Comparison of ENCODE assay signal across 10 cellular contexts in the genomic region with DNA sequence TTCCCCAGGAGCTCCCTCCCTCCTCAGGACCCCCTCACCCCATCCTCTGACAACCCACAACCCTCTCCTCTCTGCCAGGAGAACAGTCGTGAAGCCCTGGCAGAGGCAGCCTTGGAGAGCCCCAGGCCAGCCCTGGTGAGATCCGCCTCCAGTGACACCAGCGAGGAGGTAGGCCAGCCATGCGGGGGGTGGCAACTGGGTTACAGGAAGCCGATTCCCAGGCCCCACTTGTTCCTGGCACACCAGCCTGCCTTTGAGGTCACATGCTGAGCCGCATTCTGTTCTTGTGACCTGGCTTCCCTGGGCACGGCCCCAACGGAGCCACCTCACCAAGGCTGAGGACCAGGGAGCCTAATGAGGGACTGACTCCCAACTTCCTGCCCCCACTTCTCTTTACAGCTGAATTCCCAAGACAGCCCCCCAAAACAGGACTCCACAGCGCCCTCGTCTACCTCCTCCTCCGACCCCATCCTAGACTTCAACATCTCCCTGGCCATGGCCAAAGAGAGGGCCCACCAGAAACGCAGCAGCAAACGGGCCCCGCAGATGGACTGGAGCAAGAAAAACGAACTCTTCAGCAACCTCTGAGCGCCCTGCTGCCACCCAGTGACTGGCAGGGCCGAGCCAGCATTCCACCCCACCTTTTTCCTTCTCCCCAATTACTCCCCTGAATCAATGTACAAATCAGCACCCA. TPM values are rescaled to one million over a fixed set of nuclear protein-coding genes. Genes with fewer than 3 reads are reported as not detected.
DNase-seq lines count a peak whose midpoint lies in the region; ATAC-seq and TF ChIP-seq lines count a peak whose summit lies in the region.
"Had no signal": no experiment of that assay in that cellular context is flagged by ENCODE, and none has a peak within 500 bp of the region (broad histone marks: within the 10 kb centered on the region; RNA-seq: fewer than 3 reads in every experiment).

No MANE protein-coding gene starts in this region.

- CTCF ChIA-PET in activated CD4-positive, alpha-beta T cell treated with anti-CD3 and anti-CD28 coated beads for 36 hours (lab: Charles Lee), result interaction anchor here (1.5 kb wide), 1 partner anchor 18 kb away, joined by 4 read pairs; no protein-coding TSS in a partner anchor

- H3K4me1 ChIP-seq in thoracic aorta (ENCODE audit: control insufficient read depth in 1 of 2, low read depth in 2 of 2), result peaks cover 9 to 29% of the 10 kb centered on the region in 2 donors

- no peaks in the 10 kb centered on the region for H3K27me3 ChIP-seq in thoracic aorta (replicated peaks; ENCODE audit: insufficient read depth)

- H3K36me3 Mint-ChIP-seq in activated CD4-positive, alpha-beta T cell treated with anti-CD3 and anti-CD28 coated beads for 36 hours (ENCODE audit: low read depth), result peaks cover 40% of the 10 kb centered on the region
- peaks cover 0 to 19% (median 8%) of the 10 kb centered on the region in 3 donors for H3K36me3 Mint-ChIP-seq in immature natural killer cell

- peaks cover 23% of the 10 kb centered on the region for H3K36me3 ChIP-seq in thoracic aorta

- H3K4me1 Mint-ChIP-seq in activated CD4-positive, alpha-beta T cell treated with anti-CD3 and anti-CD28 coated beads for 36 hours, result peaks cover 8% of the 10 kb centered on the region
- peaks cover 35 to 51% of the 10 kb centered on the region in 2 donors for H3K4me1 Mint-ChIP-seq in immature natural killer cell

- ATAC-seq in activated CD4-positive, alpha-beta T cell treated with anti-CD3 and anti-CD28 coated beads for 36 hours, result no peak
- ATAC-seq in thoracic aorta (ENCODE audit: insufficient number of reproducible peaks, low FRiP score, low read depth), result peak; percentile 60

- no peaks in the 10 kb centered on the region for H3K27me3 Mint-ChIP-seq in activated CD4-positive, alpha-beta T cell treated with anti-CD3 and anti-CD28 coated beads for 36 hours
- peaks cover 0 to 6% (median 4%) of the 10 kb centered on the region in 3 donors for H3K27me3 Mint-ChIP-seq in immature natural killer cell (ENCODE audit: low read depth in 3 of 3)

- no peak for DNase-seq in activated CD4-positive, alpha-beta T cell treated with anti-CD3 and anti-CD28 coated beads for 36 hours
- DNase-seq in activated CD4-positive, alpha-beta T cell treated with anti-CD3 and anti-CD28 coated beads, Interleukin-2, amount 50 U/mL, for 1 hour, result no peak
- DNase-seq in anterior cingulate cortex (lab: John Stamatoyannopoulos, UW) (peak in 52 of 58 donors; percentile 20 to 91 (median 64)), immature natural killer cell (no peak), thoracic aorta (ENCODE audit: low spot score) (peak; percentile 79), DMS53 treated with DMSO at 0.1 percent for 48 hours (lab: John Stamatoyannopoulos, UW; ENCODE audit: unreplicated experiment) (no peak), NK-92 (lab: John Stamatoyannopoulos, UW; ENCODE audit: unreplicated experiment) (no peak), GM19240 (ENCODE audit: insufficient read length, low spot score) (no peak)

- POLR2A ChIA-PET in activated CD4-positive, alpha-beta T cell treated with anti-CD3 and anti-CD28 coated beads for 36 hours (lab: Charles Lee), result interaction anchor here (0.6 kb wide), 1 partner anchor 14 kb away, joined by 3 read pairs; no protein-coding TSS in a partner anchor

- no peak for TF ChIP-seq CTCF in thoracic aorta (IDR thresholded peaks at IDR 0.05)

- H3K9me3 ChIP-seq in thoracic aorta, result no peaks in the 10 kb centered on the region

- peak overlapping the region; percentile 75 to 90 for H3K27ac ChIP-seq in thoracic aorta
- H3K27ac ChIP-seq: SK-N-MC had no signal

- no peak overlapping the region for H3K4me3 ChIP-seq in thoracic aorta
- H3K4me3 ChIP-seq: SK-N-MC had no signal

- H3K9me3 Mint-ChIP-seq in activated CD4-positive, alpha-beta T cell treated with anti-CD3 and anti-CD28 coated beads for 36 hours (ENCODE audit: low read depth), result no peaks in the 10 kb centered on the region
- H3K9me3 Mint-ChIP-seq in immature natural killer cell, result no peaks in the 10 kb centered on the region

- H3K4me3 Mint-ChIP-seq in activated CD4-positive, alpha-beta T cell treated with anti-CD3 and anti-CD28 coated beads for 36 hours, result no peak overlapping the region
- H3K4me3 Mint-ChIP-seq in immature natural killer cell, result no peak overlapping the region

- intact Hi-C loops in activated CD4-positive, alpha-beta T cell treated with anti-CD3 and anti-CD28 coated beads for 36 hours (cut with DNase I, micrococcal nuclease), result no loop called here

- peak overlapping the region; percentile 28 for H3K27ac Mint-ChIP-seq in activated CD4-positive, alpha-beta T cell treated with anti-CD3 and anti-CD28 coated beads for 36 hours
- peak overlapping the region; percentile 53 to 87 (median 72) for H3K27ac Mint-ChIP-seq in immature natural killer cell

RNA-seq across cellular contexts. Expression of a gene that starts 7.9 kb away (rescaled TPM):
- 10 to 100 TPM; 23.7 to 39.6 TPM for total RNA-seq in activated CD4-positive, alpha-beta T cell treated with anti-CD3 and anti-CD28 coated beads for 36 hours
- 10 to 100 TPM in 1 of 3 donors, 1 to 10 TPM in 2; 4.3 to 11.2 (median 6.3) TPM for polyA plus RNA-seq in immature natural killer cell
- total RNA-seq in thoracic aorta, result 10 to 100 TPM; 37.1 to 39.4 TPM

RNA-seq across cellular contexts. Expression of a gene that starts 19.8 kb away (rescaled TPM):
- 100 to 1,000 TPM; 115 to 170 TPM for total RNA-seq in activated CD4-positive, alpha-beta T cell treated with anti-CD3 and anti-CD28 coated beads for 36 hours
- 1,000 to 10,000 TPM in 1 of 3 donors, 100 to 1,000 TPM in 2; 566 to 1,121 (median 751) TPM for polyA plus RNA-seq in immature natural killer cell
- total RNA-seq in thoracic aorta, result 10 to 100 TPM; 23.2 to 32.8 TPM

RNA-seq across cellular contexts. Expression of a gene that starts 31.2 kb away (rescaled TPM):
- total RNA-seq in activated CD4-positive, alpha-beta T cell treated with anti-CD3 and anti-CD28 coated beads for 36 hours, result 1 to 10 TPM; 2.7 to 3.5 TPM
- 100 to 1,000 TPM; 208 to 218 (median 212) TPM for polyA plus RNA-seq in immature natural killer cell
- 1 to 10 TPM; 2.2 to 3.2 TPM for total RNA-seq in thoracic aorta
- total RNA-seq: glomerular endothelial cell had no signal

RNA-seq across cellular contexts. Expression of a gene that starts 55.5 kb away (rescaled TPM):
- total RNA-seq in activated CD4-positive, alpha-beta T cell treated with anti-CD3 and anti-CD28 coated beads for 36 hours, result not detected
- 1 to 10 TPM; 1.9 to 4.2 (median 2.0) TPM for polyA plus RNA-seq in immature natural killer cell
- total RNA-seq in thoracic aorta, result 1 to 10 TPM in 1 of 2 donors, not detected in 1; 2.3 TPM
- total RNA-seq: glomerular endothelial cell had no signal

Comparison
In these comparisons a context has a peak if more than half of its experiments do, and no peak if none do; other contexts are left out.
1. DNase-seq: peak in anterior cingulate cortex (52 of 58) and thoracic aorta (single experiment); none in activated CD4-positive, alpha-beta T cell treated with anti-CD3 and anti-CD28 coated beads for 36 hours (single experiment), activated CD4-positive, alpha-beta T cell treated with anti-CD3 and anti-CD28 coated beads, Interleukin-2, amount 50 U/mL, for 1 hour (single experiment), immature natural killer cell (0 of 3), DMS53 treated with DMSO at 0.1 percent for 48 hours (single experiment), NK-92 (single experiment) and GM19240 (single experiment).